Comparison of ENCODE assay signal across 9 cellular contexts in genomic region chr18:54388203-54389142, GRCh38. TPM values are rescaled to one million over a fixed set of nuclear protein-coding genes. Genes with fewer than 3 reads are reported as not detected.
DNase-seq lines count a peak whose midpoint lies in the region; ATAC-seq and TF ChIP-seq lines count a peak whose summit lies in the region.
"Had no signal": no experiment of that assay in that cellular context is flagged by ENCODE, and none has a peak within 500 bp of the region (broad histone marks: within the 10 kb centered on the region; RNA-seq: fewer than 3 reads in every experiment).

No MANE protein-coding gene starts in this region.

- TF ChIP-seq CTCF in AG04449 (IDR thresholded peaks at IDR 0.05; ENCODE audit: insufficient read depth, low read length, missing control alignments), result no peak

- CTCF ChIA-PET in AG04449 (lab: Yijun Ruan, JAX), result interaction anchor here (1.2 to 7.0 kb wide), 3 partner anchors 29 to 282 kb away, joined by 3 to 91 read pairs (median 6); partner anchors contain the start of genes C18orf54 and STARD6

- 43 to 57% (median 45%) methylated on average over 6 of the region's 6 CpGs for WGBS in adipose tissue, 3 donors

- H3K4me3 ChIP-seq in AG04449 (ENCODE audit: low read depth, low read length) (no peak overlapping the region), MG63 (no peak overlapping the region)
- H3K4me3 ChIP-seq: pancreas had no signal

- POLR2A ChIA-PET in AG04449 (lab: Yijun Ruan, JAX), result no interaction called here

- ATAC-seq in GM18498 (IDR thresholded peaks at IDR 0.05; ENCODE audit: unreplicated experiment) (peak; percentile 94), HG02642 (IDR thresholded peaks at IDR 0.05; ENCODE audit: poor library complexity, unreplicated experiment) (peak; percentile 89)

- H3K27ac ChIP-seq in adipose tissue (ENCODE audit: low read depth, low read length), result peak overlapping the region; percentile 3
- H3K27ac ChIP-seq: pancreas had no signal

- H3K27me3 ChIP-seq in MG63, result no peaks in the 10 kb centered on the region
- H3K27me3 ChIP-seq: pancreas had no signal

- H3K36me3 ChIP-seq in MG63, result no peaks in the 10 kb centered on the region
- H3K36me3 ChIP-seq: pancreas had no signal

- peak; percentile 50 for DNase-seq in AG04449 (ENCODE audit: low read depth, low spot score)
- peak; percentile 70 for DNase-seq in MG63
- peak; percentile 86 to 90 for DNase-seq in lung microvascular endothelial cell (ENCODE audit: low read depth in 2 of 2)
- DNase-seq in NCI-H526 (lab: John Stamatoyannopoulos, UW), result no peak
- no peak for DNase-seq in retina

- H3K9me3 ChIP-seq in MG63, result peaks cover 8% of the 10 kb centered on the region; the same call in 1 of the 2 replicates
- H3K9me3 ChIP-seq: pancreas had no signal

RNA-seq across cellular contexts. Expression of gene C18orf54, which starts 30.8 kb away (rescaled TPM):
- 1.7 and 9.8 TPM in 2 replicates for total RNA-seq in MG63 (2014; rRNA removed; shearing (Covaris generic); ENCODE audit: low replicate concordance)
- 1 to 10 TPM in 1 of 3 donors, under 1 TPM in 2; 0.25 to 1.5 (median 0.27) TPM for polyA plus RNA-seq in adipose tissue
- total RNA-seq in lung microvascular endothelial cell, result 5.2 and 5.9 TPM in 2 replicates

RNA-seq across cellular contexts. Expression of gene STARD6, which starts 30.8 kb away (rescaled TPM):
- 1.3 TPM in 1 of 2 replicates, not detected in the other for total RNA-seq in MG63 (2014; rRNA removed; shearing (Covaris generic); ENCODE audit: low replicate concordance)
- not detected for polyA plus RNA-seq in adipose tissue
- 0.20 TPM in 1 of 2 replicates, not detected in the other for total RNA-seq in lung microvascular endothelial cell
- total RNA-seq: pancreas had no signal
- polyA plus RNA-seq: pancreas had no signal

Comparison
In these comparisons a context has a peak if more than half of its experiments do, and no peak if none do; other contexts are left out.
1. DNase-seq: peak in AG04449 (single experiment), MG63 (single experiment) and lung microvascular endothelial cell (2 of 2); none in NCI-H526 (0 of 2) and retina (single experiment).